In genomic region chr2:31207790-31208189, GRCh38 we compare ENCODE assay signal across 23 cellular contexts. TPM values are rescaled to one million over a fixed set of nuclear protein-coding genes. Genes with fewer than 3 reads are reported as not detected.
A peak's percentile ranks its signal among the peaks of the same experiment; 100 is the strongest.
DNase-seq lines count a peak whose midpoint lies in the region; ATAC-seq and TF ChIP-seq lines count a peak whose summit lies in the region.
"Had no signal": no experiment of that assay in that cellular context is flagged by ENCODE, and none has a peak within 500 bp of the region (broad histone marks: within the 10 kb centered on the region; RNA-seq: fewer than 3 reads in every experiment).

No MANE protein-coding gene starts in this region.

- no peaks in the 10 kb centered on the region for H3K9me2 ChIP-seq in MM.1S (replicated peaks; ENCODE audit: insufficient read depth, low read length)

- no peaks in the 10 kb centered on the region for H3K36me3 Mint-ChIP-seq in activated CD8-positive, alpha-beta memory T cell treated with anti-CD3 and anti-CD28 coated beads, Interleukin-2, amount 10 ng/mL, durations not matched to agents 7 days and 5 days
- H3K36me3 Mint-ChIP-seq in type B pancreatic cell: no peaks in the 10 kb centered on the region
- H3K36me3 Mint-ChIP-seq: natural killer cell treated with Interleukin-12 subunit alpha and Interleukin-12 subunit beta and Interleukin-15 and Interleukin-18, amount 100 ng/mL, for 72 hours; stimulated activated effector memory CD8-positive, alpha-beta T cell treated with anti-CD3 and anti-CD28 coated beads, Interleukin-12 subunit alpha, Interleukin-12 subunit beta, amount 100 ng/mL, for 72 hours had no signal

- H3K36me3 ChIP-seq in MM.1S (replicated peaks; ENCODE audit: insufficient read depth, low read length) (no peaks in the 10 kb centered on the region), iPS-20b (ENCODE audit: insufficient read depth, low read depth, low read length) (no peaks in the 10 kb centered on the region)
- H3K36me3 ChIP-seq: BLaER1 treated with 17β-estradiol and CSF1 and Interleukin-3, amounts not matched to agents 10 nM and 100 nM; thyroid gland had no signal

- no peak overlapping the region for H3K4me3 Mint-ChIP-seq in activated CD8-positive, alpha-beta memory T cell treated with anti-CD3 and anti-CD28 coated beads, Interleukin-2, amount 10 ng/mL, durations not matched to agents 7 days and 5 days
- no peak overlapping the region for H3K4me3 Mint-ChIP-seq in type B pancreatic cell
- H3K4me3 Mint-ChIP-seq: activated naive CD4-positive, alpha-beta T cell treated with anti-CD3 and anti-CD28 coated beads, Interleukin-2, amount 50 U/mL, for 24 hours; natural killer cell treated with Interleukin-12 subunit alpha and Interleukin-12 subunit beta and Interleukin-15 and Interleukin-18, amount 100 ng/mL, for 72 hours; stimulated activated effector memory CD8-positive, alpha-beta T cell treated with anti-CD3 and anti-CD28 coated beads, Interleukin-12 subunit alpha, Interleukin-12 subunit beta, amount 100 ng/mL, for 72 hours had no signal

- H3K9me3 ChIP-seq in MM.1S (replicated peaks; ENCODE audit: insufficient read depth, low read length) (no peaks in the 10 kb centered on the region), iPS-20b (ENCODE audit: insufficient read depth, low read depth, low read length) (no peaks in the 10 kb centered on the region)
- H3K9me3 ChIP-seq: BLaER1 treated with 17β-estradiol and CSF1 and Interleukin-3, amounts not matched to agents 10 nM and 100 nM; psoas muscle; thyroid gland had no signal

- DNase-seq in activated CD8-positive, alpha-beta memory T cell treated with anti-CD3 and anti-CD28 coated beads for 24 hours: peak; percentile 33
- DNase-seq in activated CD8-positive, alpha-beta memory T cell treated with anti-CD3 and anti-CD28 coated beads, Interleukin-2, amount 10 ng/mL, durations not matched to agents 7 days and 5 days: no peak
- DNase-seq in MM.1S (peak; percentile 73), type B pancreatic cell (ENCODE audit: extremely low spot score, unreplicated experiment) (no peak)
- no peak for DNase-seq in activated CD4-positive, alpha-beta T cell treated with anti-CD3 and anti-CD28 coated beads, Interleukin-2, amount 50 U/mL, for 48 hours
- DNase-seq in stimulated activated CD4-positive, alpha-beta T cell treated with anti-CD3 and anti-CD28 coated beads, Interleukin-12 subunit alpha, Interleukin-12 subunit beta, amount 100 ng/mL, for 4 hours: no peak
- DNase-seq: 8988T; activated CD4-positive, alpha-beta T cell treated with anti-CD3 and anti-CD28 coated beads, Interleukin-2, amount 50 U/mL, for 1 hour; IMR-90; mammary epithelial cell; NCI-H187; NCI-H345; psoas muscle; T-helper 9 cell; thyroid gland had no signal

- peaks cover 5% of the 10 kb centered on the region for H3K4me1 Mint-ChIP-seq in activated CD8-positive, alpha-beta memory T cell treated with anti-CD3 and anti-CD28 coated beads, Interleukin-2, amount 10 ng/mL, durations not matched to agents 7 days and 5 days
- peaks cover 3% of the 10 kb centered on the region for H3K4me1 Mint-ChIP-seq in type B pancreatic cell (ENCODE audit: unreplicated experiment)
- H3K4me1 Mint-ChIP-seq: activated naive CD4-positive, alpha-beta T cell treated with anti-CD3 and anti-CD28 coated beads, Interleukin-2, amount 50 U/mL, for 24 hours; stimulated activated effector memory CD8-positive, alpha-beta T cell treated with anti-CD3 and anti-CD28 coated beads, Interleukin-12 subunit alpha, Interleukin-12 subunit beta, amount 100 ng/mL, for 72 hours had no signal

- no peaks in the 10 kb centered on the region for H3K27me3 Mint-ChIP-seq in activated CD8-positive, alpha-beta memory T cell treated with anti-CD3 and anti-CD28 coated beads, Interleukin-2, amount 10 ng/mL, durations not matched to agents 7 days and 5 days
- H3K27me3 Mint-ChIP-seq in type B pancreatic cell: peaks cover 18% of the 10 kb centered on the region
- H3K27me3 Mint-ChIP-seq: activated naive CD4-positive, alpha-beta T cell treated with anti-CD3 and anti-CD28 coated beads, Interleukin-2, amount 50 U/mL, for 24 hours had no signal

- TF ChIP-seq CTCF in MM.1S (IDR thresholded peaks at IDR 0.05; ENCODE audit: low read length) (0 out of 2 replicates have a peak, but pooled peaks have one; percentile 8), type B pancreatic cell (conservative IDR thresholded peaks at IDR 0.05) (no peak)

- H3K27me3 ChIP-seq in MM.1S (replicated peaks; ENCODE audit: insufficient read depth, low read length) (no peaks in the 10 kb centered on the region), iPS-20b (ENCODE audit: insufficient read depth, low read length) (no peaks in the 10 kb centered on the region)
- H3K27me3 ChIP-seq: BLaER1 treated with 17β-estradiol and CSF1 and Interleukin-3, amounts not matched to agents 10 nM and 100 nM; thyroid gland had no signal

- peak overlapping the region; percentile 4; the same call in 1 of the 2 replicates for H3K9ac ChIP-seq in MM.1S (ENCODE audit: low read length)
- peak overlapping the region; percentile 37; the same call in 1 of the 2 replicates for H3K9ac ChIP-seq in iPS-20b (ENCODE audit: low read depth, low read length)
- H3K9ac ChIP-seq: BLaER1 treated with 17β-estradiol and CSF1 and Interleukin-3, amounts not matched to agents 10 nM and 100 nM had no signal

- CTCF ChIA-PET in activated CD8-positive, alpha-beta memory T cell treated with anti-CD3 and anti-CD28 coated beads, Interleukin-2, amount 10 ng/mL, durations not matched to agents 7 days and 5 days (lab: Charles Lee): interaction anchor here (1.4 kb wide), 1 partner anchor 9 kb away, joined by 4 read pairs; the partner anchor contains the start of gene CAPN14

- no peaks in the 10 kb centered on the region for H3K79me2 ChIP-seq in MM.1S (ENCODE audit: low read length)

- no peak overlapping the region for H3K27ac Mint-ChIP-seq in activated CD8-positive, alpha-beta memory T cell treated with anti-CD3 and anti-CD28 coated beads, Interleukin-2, amount 10 ng/mL, durations not matched to agents 7 days and 5 days
- peak overlapping the region; percentile 48 for H3K27ac Mint-ChIP-seq in type B pancreatic cell
- H3K27ac Mint-ChIP-seq: activated naive CD4-positive, alpha-beta T cell treated with anti-CD3 and anti-CD28 coated beads, Interleukin-2, amount 50 U/mL, for 24 hours; natural killer cell treated with Interleukin-12 subunit alpha and Interleukin-12 subunit beta and Interleukin-15 and Interleukin-18, amount 100 ng/mL, for 72 hours; stimulated activated effector memory CD8-positive, alpha-beta T cell treated with anti-CD3 and anti-CD28 coated beads, Interleukin-12 subunit alpha, Interleukin-12 subunit beta, amount 100 ng/mL, for 72 hours had no signal

- H3K4me1 ChIP-seq in MM.1S (ENCODE audit: low read length) (peaks cover 32% of the 10 kb centered on the region), iPS-20b (ENCODE audit: insufficient read depth, low read length) (no peaks in the 10 kb centered on the region; the same call in 1 of the 2 replicates)
- H3K4me1 ChIP-seq: psoas muscle, thyroid gland had no signal

- peak overlapping the region; percentile 44; the same call in 1 of the 2 replicates for H3K4me2 ChIP-seq in MM.1S (ENCODE audit: low read depth, low read length)

- no peak overlapping the region for H3K4me3 ChIP-seq in MM.1S (ENCODE audit: low read length)
- H3K4me3 ChIP-seq in iPS-20b (ENCODE audit: low read length): no peak overlapping the region
- H3K4me3 ChIP-seq: BLaER1 treated with 17β-estradiol and CSF1 and Interleukin-3, amounts not matched to agents 10 nM and 100 nM; coronary artery; psoas muscle; SK-N-MC; thyroid gland had no signal

- H2AFZ ChIP-seq in MM.1S (ENCODE audit: low read length): peak overlapping the region; percentile 33

- ATAC-seq in activated CD8-positive, alpha-beta memory T cell treated with anti-CD3 and anti-CD28 coated beads, Interleukin-2, amount 10 ng/mL, durations not matched to agents 7 days and 5 days: no peak
- no peak for ATAC-seq in HG03039 (IDR thresholded peaks at IDR 0.05; ENCODE audit: unreplicated experiment)
- ATAC-seq: natural killer cell treated with Interleukin-12 subunit alpha and Interleukin-12 subunit beta and Interleukin-15 and Interleukin-18, amount 100 ng/mL, for 72 hours; psoas muscle; stimulated activated effector memory CD8-positive, alpha-beta T cell treated with anti-CD3 and anti-CD28 coated beads, Interleukin-12 subunit alpha, Interleukin-12 subunit beta, amount 100 ng/mL, for 72 hours had no signal

- H3K9me3 Mint-ChIP-seq in activated CD8-positive, alpha-beta memory T cell treated with anti-CD3 and anti-CD28 coated beads, Interleukin-2, amount 10 ng/mL, durations not matched to agents 7 days and 5 days (ENCODE audit: low read depth): no peaks in the 10 kb centered on the region
- H3K9me3 Mint-ChIP-seq in type B pancreatic cell: no peaks in the 10 kb centered on the region
- H3K9me3 Mint-ChIP-seq: activated naive CD4-positive, alpha-beta T cell treated with anti-CD3 and anti-CD28 coated beads, Interleukin-2, amount 50 U/mL, for 24 hours; natural killer cell treated with Interleukin-12 subunit alpha and Interleukin-12 subunit beta and Interleukin-15 and Interleukin-18, amount 100 ng/mL, for 72 hours; stimulated activated effector memory CD8-positive, alpha-beta T cell treated with anti-CD3 and anti-CD28 coated beads, Interleukin-12 subunit alpha, Interleukin-12 subunit beta, amount 100 ng/mL, for 72 hours had no signal

- H3K27ac ChIP-seq in MM.1S (ENCODE audit: low read length) (peak overlapping the region; percentile 48; the same call in 1 of the 2 replicates), iPS-20b (ENCODE audit: low read length) (no peak overlapping the region)
- H3K27ac ChIP-seq: BLaER1 treated with 17β-estradiol and CSF1 and Interleukin-3, amounts not matched to agents 10 nM and 100 nM; coronary artery; psoas muscle; SK-N-MC; thyroid gland had no signal

- peaks cover 14% of the 10 kb centered on the region for H3F3A ChIP-seq in MM.1S (ENCODE audit: insufficient read depth, low read length)

- no peaks in the 10 kb centered on the region for H4K20me1 ChIP-seq in MM.1S (ENCODE audit: insufficient read depth, low read length)
- H4K20me1 ChIP-seq: BLaER1 treated with 17β-estradiol and CSF1 and Interleukin-3, amounts not matched to agents 10 nM and 100 nM had no signal

RNA-seq across cellular contexts. Expression of gene CAPN14, which starts 9.5 kb away (rescaled TPM):
- under 1 TPM; 0.26 to 0.33 TPM for total RNA-seq in activated CD8-positive, alpha-beta memory T cell treated with anti-CD3 and anti-CD28 coated beads, Interleukin-2, amount 10 ng/mL, durations not matched to agents 7 days and 5 days
- total RNA-seq in type B pancreatic cell (ENCODE audit: low replicate concordance): 0.12 and 0.39 TPM in 2 replicates

RNA-seq across cellular contexts. Expression of gene EHD3, which starts 26.2 kb away (rescaled TPM):
- total RNA-seq in activated CD8-positive, alpha-beta memory T cell treated with anti-CD3 and anti-CD28 coated beads, Interleukin-2, amount 10 ng/mL, durations not matched to agents 7 days and 5 days: 1 to 10 TPM in 1 of 2 experiments, under 1 TPM in 1; 0.41 to 1.1 TPM
- 5.3 and 8.9 TPM in 2 replicates for total RNA-seq in type B pancreatic cell (ENCODE audit: low replicate concordance)

Comparison
In these comparisons a context has a peak if more than half of its experiments do, and no peak if none do; other contexts are left out.
1. DNase-seq: peak in activated CD8-positive, alpha-beta memory T cell treated with anti-CD3 and anti-CD28 coated beads for 24 hours (single experiment) and MM.1S (single experiment); none in activated CD8-positive, alpha-beta memory T cell treated with anti-CD3 and anti-CD28 coated beads, Interleukin-2, amount 10 ng/mL, durations not matched to agents 7 days and 5 days (single experiment), type B pancreatic cell (single experiment), activated CD4-positive, alpha-beta T cell treated with anti-CD3 and anti-CD28 coated beads, Interleukin-2, amount 50 U/mL, for 48 hours (0 of 2) and stimulated activated CD4-positive, alpha-beta T cell treated with anti-CD3 and anti-CD28 coated beads, Interleukin-12 subunit alpha, Interleukin-12 subunit beta, amount 100 ng/mL, for 4 hours (single experiment).